ENCODE assay signal across 8 cellular contexts in the genomic region with DNA sequence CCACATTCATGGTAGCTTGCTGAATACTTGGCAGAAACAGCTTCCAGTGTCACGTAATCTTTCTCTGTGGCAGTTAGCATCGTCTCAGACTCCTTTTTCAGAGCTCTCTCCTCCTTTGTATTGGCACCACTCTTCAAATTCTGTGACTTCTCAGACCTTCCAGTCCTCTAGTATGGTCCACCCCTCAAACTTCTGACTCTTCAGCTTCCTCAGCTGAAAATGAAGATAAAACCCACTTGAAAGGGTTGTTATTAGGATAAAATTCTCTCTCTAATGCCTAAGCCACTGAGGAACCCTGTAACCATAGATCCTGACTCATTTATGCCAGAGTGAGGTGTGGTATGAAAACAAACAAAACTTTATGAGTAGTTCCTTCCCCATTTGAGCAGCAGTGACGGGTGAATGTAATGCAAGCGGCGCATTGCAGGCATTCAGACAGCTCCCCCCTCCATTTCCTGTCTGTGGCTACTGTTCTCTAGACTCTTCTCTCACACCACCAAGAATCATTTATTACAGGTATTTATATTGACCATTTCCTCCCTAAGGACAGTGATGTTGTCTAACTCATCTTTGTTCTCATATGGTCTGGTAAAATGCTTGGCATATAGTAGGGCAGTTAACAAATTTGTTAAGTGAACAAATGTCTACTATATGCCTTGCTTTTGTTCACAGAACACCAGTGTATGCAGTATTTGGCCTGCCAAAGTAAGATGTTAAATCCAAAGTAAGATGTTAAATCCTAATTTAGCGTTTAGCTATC. TPM values are rescaled to one million over a fixed set of nuclear protein-coding genes. Genes with fewer than 3 reads are reported as not detected.
DNase-seq lines count a peak whose midpoint lies in the region; ATAC-seq and TF ChIP-seq lines count a peak whose summit lies in the region.

No MANE protein-coding gene starts in this region.

- intact Hi-C loops in OCI-LY7 (cut with micrococcal nuclease; ENCODE audit: unreplicated experiment) (no loop called here), gastrocnemius medialis (cut with DNase I; ENCODE audit: low total_unique reads) (loop anchor here (5.0 kb wide), 1 partner anchor 35 kb away; a partner anchor contains a TSS)

- peaks cover 1% of the 10 kb centered on the region for H3K36me3 Mint-ChIP-seq in activated T-cell treated with anti-CD3 and anti-CD28 coated beads, Interleukin-2, amount 50 U/mL, for 4 hours (ENCODE audit: insufficient read depth)

- no peaks in the 10 kb centered on the region for H4K20me1 ChIP-seq in OCI-LY7 (ENCODE audit: insufficient read depth, low read length)

- H3K27me3 ChIP-seq in gastrocnemius medialis = no peaks in the 10 kb centered on the region

- H3K27ac ChIP-seq in OCI-LY7 (ENCODE audit: low read depth, low read length, poor library complexity, severe bottlenecking) (peak overlapping the region; percentile 76), gastrocnemius medialis (peak overlapping the region in 2 of 4 donors; percentile 41 to 45)

- POLR2A ChIA-PET in OCI-LY7 (lab: Charles Lee) = interaction anchor here (0.6 to 1.2 kb wide), 5 partner anchors 13 to 33 kb away, joined by 3 to 4 read pairs (median 3); no protein-coding TSS in a partner anchor

- peak overlapping the region; percentile 74 for H3K4me2 ChIP-seq in OCI-LY7 (ENCODE audit: low read length)

- H3K36me3 ChIP-seq in OCI-LY7 (ENCODE audit: insufficient read depth, low read length) (no peaks in the 10 kb centered on the region), gastrocnemius medialis (no peaks in the 10 kb centered on the region)

- H3K79me2 ChIP-seq in OCI-LY7 (ENCODE audit: insufficient read depth, low read depth, low read length) = peaks cover 7% of the 10 kb centered on the region; the same call in 1 of the 2 replicates

- DNase-seq in OCI-LY7 (ENCODE audit: low spot score) (peak; percentile 70), globus pallidus (ENCODE audit: low spot score) (peak; percentile 66), gastrocnemius medialis (peak in 1 of 2 donors; percentile 14), occipital lobe (lab: John Stamatoyannopoulos, UW) (no peak), cerebellar cortex (ENCODE audit: low spot score) (no peak)
- DNase-seq in activated T-cell treated with anti-CD3 and anti-CD28 coated beads, Interleukin-2, amount 50 U/mL, for 4 hours = peak; percentile 54

- TF ChIP-seq CTCF in OCI-LY7 (conservative IDR thresholded peaks at IDR 0.05; ENCODE audit: low read length) (no peak; the same call in 1 of the 2 replicates), gastrocnemius medialis (IDR thresholded peaks at IDR 0.05 in 4 of 5, conservative IDR thresholded peaks at IDR 0.05 in 1 of 5) (no peak)

- peaks cover 19% of the 10 kb centered on the region for H3K4me1 Mint-ChIP-seq in activated T-cell treated with anti-CD3 and anti-CD28 coated beads, Interleukin-2, amount 50 U/mL, for 4 hours (ENCODE audit: low read depth)

- CTCF ChIA-PET in OCI-LY7 (lab: Charles Lee; ENCODE audit: unreplicated experiment) = no interaction called here

- no TSS peak for BruUV-seq in OCI-LY7 (replicated peaks; lab: Mats Ljungman, UMichigan)

- H3K9me3 ChIP-seq in OCI-LY7 (ENCODE audit: low read length) (no peaks in the 10 kb centered on the region), gastrocnemius medialis (no peaks in the 10 kb centered on the region)

- ATAC-seq in GM18868 (IDR thresholded peaks at IDR 0.05; ENCODE audit: unreplicated experiment) (peak; percentile 98), HG02970 (IDR thresholded peaks at IDR 0.05; ENCODE audit: low FRiP score, unreplicated experiment) (peak; percentile 86), gastrocnemius medialis (peak; percentile 18 to 37)
- ATAC-seq in activated T-cell treated with anti-CD3 and anti-CD28 coated beads, Interleukin-2, amount 50 U/mL, for 4 hours = peak; percentile 97 to 98

- TF ChIP-seq POLR2A in gastrocnemius medialis (IDR thresholded peaks at IDR 0.05) = no peak

- peak overlapping the region; percentile 82 for H2AFZ ChIP-seq in OCI-LY7 (ENCODE audit: low read length)

- H3K27me3 Mint-ChIP-seq in activated T-cell treated with anti-CD3 and anti-CD28 coated beads, Interleukin-2, amount 50 U/mL, for 4 hours (ENCODE audit: low read depth) = no peaks in the 10 kb centered on the region

- no peaks in the 10 kb centered on the region for H3K9me3 Mint-ChIP-seq in activated T-cell treated with anti-CD3 and anti-CD28 coated beads, Interleukin-2, amount 50 U/mL, for 4 hours

- in situ Hi-C loops in gastrocnemius medialis (cut with MboI; ENCODE audit: low sequenced_read_pairs in 4 of 4) = no loop called here

- no peak overlapping the region for H3K4me3 Mint-ChIP-seq in activated T-cell treated with anti-CD3 and anti-CD28 coated beads, Interleukin-2, amount 50 U/mL, for 4 hours

- H3K4me3 ChIP-seq in OCI-LY7 (ENCODE audit: low read depth, low read length, poor library complexity, severe bottlenecking) (peak overlapping the region; percentile 29), gastrocnemius medialis (no peak overlapping the region)

- H3K9me2 ChIP-seq in OCI-LY7 (ENCODE audit: insufficient read depth, low read length) = no peaks in the 10 kb centered on the region

- H3K4me1 ChIP-seq in OCI-LY7 (ENCODE audit: insufficient read depth, low read length, poor library complexity, severe bottlenecking) (peaks cover 26% of the 10 kb centered on the region), gastrocnemius medialis (peaks cover 66 to 70% of the 10 kb centered on the region in 2 donors)

RNA-seq across cellular contexts. Expression of a gene that starts 35.3 kb away (rescaled TPM):
- total RNA-seq in OCI-LY7 (2014; rRNA removed; shearing (Covaris generic)) = 22.0 and 27.7 TPM in 2 replicates
- total RNA-seq in OCI-LY7 (2022) = 32.8 and 37.2 TPM in 2 replicates
- total RNA-seq in activated T-cell treated with anti-CD3 and anti-CD28 coated beads, Interleukin-2, amount 50 U/mL, for 4 hours = 10 to 100 TPM; 39.5 to 47.0 (median 43.9) TPM
- 10 to 100 TPM; 40.2 to 47.9 (median 45.0) TPM for total RNA-seq in gastrocnemius medialis
- total RNA-seq in occipital lobe = 87.8 TPM

Comparison
In these comparisons a context has a peak if more than half of its experiments do, and no peak if none do; other contexts are left out.
1. ATAC-seq: peak in every context shown above with its lines; median percentile 98 in GM18868; 98 in activated T-cell treated with anti-CD3 and anti-CD28 coated beads, Interleukin-2, amount 50 U/mL, for 4 hours; 86 in HG02970; 28 in gastrocnemius medialis.
2. DNase-seq: peak in OCI-LY7 (single experiment), activated T-cell treated with anti-CD3 and anti-CD28 coated beads, Interleukin-2, amount 50 U/mL, for 4 hours (single experiment) and globus pallidus (single experiment); none in occipital lobe (single experiment) and cerebellar cortex (single experiment).